Comparison of ENCODE assay signal across 10 cellular contexts in genomic region chr12:96986883-96987523, GRCh38.
A peak's percentile ranks its signal among the peaks of the same experiment; 100 is the strongest.
DNase-seq lines count a peak whose midpoint lies in the region; ATAC-seq and TF ChIP-seq lines count a peak whose summit lies in the region.
"Had no signal": no experiment of that assay in that cellular context is flagged by ENCODE, and none has a peak within 500 bp of the region (broad histone marks: within the 10 kb centered on the region; RNA-seq: fewer than 3 reads in every experiment).

No MANE protein-coding gene starts in this region.

- DNase-seq in NCI-H187 (lab: John Stamatoyannopoulos, UW) (peak; percentile 6 to 33), NCI-H187 treated with DMSO at 0.1 percent for 48 hours (lab: John Stamatoyannopoulos, UW) (no peak), SK-N-MC (ENCODE audit: low read depth, low spot score) (peak; percentile 16), foreskin melanocyte (peak; percentile 13), tibial artery (no peak)
- DNase-seq in Jurkat, Clone E6-1 (ENCODE audit: low read depth, low spot score), result peak; percentile 27

- no peaks in the 10 kb centered on the region for H3K9me3 ChIP-seq in SK-N-MC (ENCODE audit: low read depth, low read length)
- no peaks in the 10 kb centered on the region for H3K9me3 ChIP-seq in tibial artery
- H3K9me3 ChIP-seq: BLaER1 treated with 17β-estradiol and CSF1 and Interleukin-3, amounts not matched to agents 10 nM and 100 nM had no signal

- intact Hi-C loops in tibial artery (cut with DNase I; ENCODE audit: low total_unique reads), result loop anchor here (10.0 kb wide), 1 partner anchor 412 kb away; no protein-coding TSS in a partner anchor

- ATAC-seq in GM21528 (IDR thresholded peaks at IDR 0.05; ENCODE audit: low FRiP score, unreplicated experiment), result no peak
- no peak for ATAC-seq in HG03457 (IDR thresholded peaks at IDR 0.05; ENCODE audit: unreplicated experiment)
- ATAC-seq: activated T-cell treated with anti-CD3 and anti-CD28 coated beads, Interleukin-2, amount 50 U/mL, for 72 hours had no signal

- H3K9ac ChIP-seq in SK-N-MC (ENCODE audit: insufficient read length), result no peak overlapping the region
- H3K9ac ChIP-seq: BLaER1 treated with 17β-estradiol and CSF1 and Interleukin-3, amounts not matched to agents 10 nM and 100 nM had no signal

- TF ChIP-seq CTCF in tibial artery (IDR thresholded peaks at IDR 0.05), result peak; percentile 11 to 12

- peaks cover 0 to 11% (median 9%) of the 10 kb centered on the region in 4 donors for H3K4me1 ChIP-seq in tibial artery
- H3K4me1 ChIP-seq: BLaER1 treated with 17β-estradiol and CSF1 and Interleukin-3, amounts not matched to agents 10 nM and 100 nM had no signal

- peaks cover 0 to 15% of the 10 kb centered on the region in 2 donors for H3K27me3 ChIP-seq in tibial artery
- H3K27me3 ChIP-seq: BLaER1 treated with 17β-estradiol and CSF1 and Interleukin-3, amounts not matched to agents 10 nM and 100 nM had no signal

- no peak overlapping the region for H3K27ac ChIP-seq in SK-N-MC
- H3K27ac ChIP-seq in tibial artery, result no peak overlapping the region
- H3K27ac ChIP-seq: BLaER1 treated with 17β-estradiol and CSF1 and Interleukin-3, amounts not matched to agents 10 nM and 100 nM had no signal

- no peak overlapping the region for H3K4me3 ChIP-seq in Jurkat, Clone E6-1 (ENCODE audit: low read length)
- H3K4me3 ChIP-seq in SK-N-MC (no peak overlapping the region), tibial artery (no peak overlapping the region)
- H3K4me3 ChIP-seq: BLaER1 treated with 17β-estradiol and CSF1 and Interleukin-3, amounts not matched to agents 10 nM and 100 nM had no signal

- no peaks in the 10 kb centered on the region for H3K36me3 ChIP-seq in SK-N-MC (ENCODE audit: insufficient read depth, low read length)
- no peaks in the 10 kb centered on the region for H3K36me3 ChIP-seq in tibial artery
- H3K36me3 ChIP-seq: BLaER1 treated with 17β-estradiol and CSF1 and Interleukin-3, amounts not matched to agents 10 nM and 100 nM had no signal

Comparison
In these comparisons a context has a peak if more than half of its experiments do, and no peak if none do; other contexts are left out.
1. DNase-seq: peak in NCI-H187 (2 of 2), Jurkat, Clone E6-1 (single experiment), SK-N-MC (single experiment) and foreskin melanocyte (single experiment); none in NCI-H187 treated with DMSO at 0.1 percent for 48 hours (single experiment) and tibial artery (0 of 2).